1 cellular context compared by ENCODE assay signal in the genomic region with DNA sequence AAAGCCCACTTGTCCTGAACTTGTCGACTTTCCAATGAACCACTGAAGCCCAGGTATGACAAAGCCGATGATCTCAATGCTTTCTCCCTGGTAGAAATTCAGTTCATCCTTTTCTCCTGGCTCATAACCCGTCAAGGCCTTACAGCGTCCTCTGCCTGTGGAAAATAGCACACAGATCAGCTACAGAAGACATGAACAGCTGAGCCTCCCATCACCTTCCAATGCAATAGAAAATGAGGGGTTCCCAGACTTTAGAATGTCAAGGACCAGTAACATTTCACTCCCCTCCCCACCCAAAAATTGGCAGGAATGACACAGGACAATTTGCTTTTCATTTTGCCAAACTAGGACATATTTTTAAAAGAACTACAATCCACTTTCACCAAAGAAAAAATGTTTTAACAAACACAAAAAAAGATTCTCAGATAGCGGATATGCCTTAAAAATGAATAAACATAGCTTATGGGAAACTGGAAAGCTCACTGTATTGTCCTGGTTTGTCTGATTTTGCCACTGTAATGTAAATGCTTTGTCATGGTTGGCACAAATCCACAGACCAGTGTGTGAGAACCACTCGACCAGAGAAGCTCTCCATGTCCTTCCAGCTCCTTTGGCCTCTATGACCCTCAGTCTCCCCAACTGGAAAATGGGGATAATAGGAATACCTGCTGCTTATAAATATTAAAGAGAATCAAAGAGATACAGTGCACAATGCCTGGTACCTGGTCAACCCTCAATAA.
A peak's percentile ranks its signal among the peaks of the same experiment; 100 is the strongest.
TF ChIP-seq lines count a peak whose summit lies in the region.

No MANE protein-coding gene starts in this region.

TF ChIP-seq in K562, 482 proteins besides CTCF, POLR2A, EP300 and RAD21:
- no peak for TF ChIP-seq YBX1 (IDR thresholded peaks at IDR 0.05)
- no peak for TF ChIP-seq SOX6 (IDR thresholded peaks at IDR 0.05)
- TF ChIP-seq RBM25 (IDR thresholded peaks at IDR 0.05; ENCODE audit: low read depth, low read length, severe bottlenecking) = peak; percentile 38
- TF ChIP-seq RBM15 (IDR thresholded peaks at IDR 0.05; ENCODE audit: insufficient read depth, low read length) = no peak
